ENCODE assay signal across 1 cellular context in the genomic region with DNA sequence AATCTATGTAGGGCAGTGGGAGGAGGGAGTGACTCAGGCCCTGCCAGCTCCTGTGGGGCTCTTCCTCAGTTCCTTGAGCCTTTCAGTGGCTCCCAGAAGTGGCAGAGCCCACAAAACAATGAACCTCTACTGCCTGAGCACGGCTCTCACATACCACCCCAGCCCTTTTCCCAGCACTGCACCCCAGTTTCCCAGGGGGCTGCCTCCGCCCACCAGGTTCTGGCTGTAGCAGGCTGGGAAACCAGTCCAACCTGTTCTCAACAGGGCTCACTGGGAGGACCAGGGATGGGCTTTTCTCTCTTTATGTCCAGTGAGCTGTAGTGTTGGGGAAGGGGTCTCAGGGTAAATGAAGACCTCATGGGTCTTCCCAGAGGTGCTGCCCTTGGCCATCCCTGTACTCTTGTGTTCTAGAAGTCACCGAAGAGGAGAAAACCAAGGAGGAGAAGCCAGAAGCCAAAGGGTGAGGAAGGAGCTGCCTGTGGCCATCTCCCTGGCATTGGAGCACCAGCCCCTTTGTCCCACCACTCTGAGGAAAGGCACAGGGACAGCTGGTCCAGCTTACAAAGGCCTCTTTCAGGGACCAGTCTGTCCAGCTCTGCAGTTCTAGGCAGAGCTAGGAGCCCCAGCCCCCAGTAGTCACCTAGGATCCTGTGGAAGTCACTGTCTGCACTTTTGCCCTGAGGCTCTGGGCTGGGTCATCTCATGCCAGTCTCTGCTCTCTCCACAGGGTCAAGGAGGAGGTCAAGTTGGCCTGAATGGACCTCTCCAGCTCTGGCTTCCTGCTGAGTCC.
TF ChIP-seq lines count a peak whose summit lies in the region.

No MANE protein-coding gene starts in this region.

TF ChIP-seq in neural cell, 6 proteins besides CTCF, POLR2A, EP300 and RAD21:
- TF ChIP-seq SMC3 (conservative IDR thresholded peaks at IDR 0.05; ENCODE audit: poor library complexity), result no peak
- peak; percentile 26 for TF ChIP-seq POLR2AphosphoS5 (IDR thresholded peaks at IDR 0.05)
